ENCODE assay signal across 23 cellular contexts in the genomic region with DNA sequence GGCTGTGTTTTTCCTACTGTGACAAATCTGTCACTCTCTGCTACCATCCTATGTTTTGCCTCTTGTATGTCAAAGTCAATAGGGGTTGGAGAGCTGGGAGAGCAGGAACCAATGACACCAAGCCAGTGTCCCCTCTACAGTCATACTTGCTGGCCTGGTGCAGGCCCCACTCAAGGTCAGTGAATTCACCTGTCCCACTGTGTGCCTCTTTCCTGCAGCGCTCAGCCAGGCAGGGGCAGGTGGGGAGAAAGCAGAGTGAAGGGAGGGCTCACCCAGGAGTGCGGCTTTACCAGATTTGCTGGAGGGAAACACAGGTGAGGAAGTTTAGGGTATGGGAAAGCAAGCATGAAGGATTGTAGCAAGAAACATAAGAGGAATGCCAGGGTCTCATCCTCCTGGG.
"Had no signal": no experiment of that assay in that cellular context is flagged by ENCODE, and none has a peak within 500 bp of the region (broad histone marks: within the 10 kb centered on the region; RNA-seq: fewer than 3 reads in every experiment).

No MANE protein-coding gene starts in this region.

- H3K4me3 Mint-ChIP-seq: central memory CD8-positive, alpha-beta T cell; immature natural killer cell; memory B cell; naive B cell; stimulated activated naive B cell treated with anti-CD40 and anti-IgM and Interleukin-4, amounts not matched to agents 10 μg/mL and 1 μg/mL and 100 μg/mL, for 72 hours; stimulated activated naive CD8-positive, alpha-beta T cell treated with anti-CD3 and anti-CD28 coated beads, Interleukin-15, amount 100 ng/mL, for 72 hours had no signal

- ATAC-seq: gastroesophageal sphincter; left cardiac atrium; lower lobe of right lung; right cardiac atrium; stimulated activated naive B cell treated with anti-CD40 and anti-IgM and Interleukin-4, amounts not matched to agents 10 μg/mL and 1 μg/mL and 100 μg/mL, for 72 hours; stimulated activated naive CD8-positive, alpha-beta T cell treated with anti-CD3 and anti-CD28 coated beads, Interleukin-15, amount 100 ng/mL, for 72 hours had no signal

- H3K27me3 ChIP-seq: esophagus squamous epithelium, gastroesophageal sphincter, ovary, testis, transverse colon had no signal

- H3K27ac Mint-ChIP-seq: memory B cell; progenitor cell of endocrine pancreas; stimulated activated naive B cell treated with anti-CD40 and anti-IgM and Interleukin-4, amounts not matched to agents 10 μg/mL and 1 μg/mL and 100 μg/mL, for 72 hours had no signal

- H3K27ac ChIP-seq: esophagus squamous epithelium, gastroesophageal sphincter, left ventricle myocardium inferior, lower lobe of right lung, ovary, testis, transverse colon had no signal

- H3K9me3 ChIP-seq: esophagus squamous epithelium, gastroesophageal sphincter, left ventricle myocardium inferior, lower lobe of right lung, ovary, testis, transverse colon had no signal

- H3K9me3 Mint-ChIP-seq: central memory CD8-positive, alpha-beta T cell; memory B cell; stimulated activated naive B cell treated with anti-CD40 and anti-IgM and Interleukin-4, amounts not matched to agents 10 μg/mL and 1 μg/mL and 100 μg/mL, for 72 hours; stimulated activated naive CD8-positive, alpha-beta T cell treated with anti-CD3 and anti-CD28 coated beads, Interleukin-15, amount 100 ng/mL, for 72 hours had no signal

- H3K4me1 Mint-ChIP-seq: memory B cell, naive B cell had no signal

- H3K4me3 ChIP-seq: esophagus squamous epithelium, gastroesophageal sphincter, left ventricle myocardium inferior, lower lobe of right lung, ovary, testis, transverse colon had no signal

- H3K4me1 ChIP-seq: esophagus squamous epithelium, gastroesophageal sphincter, left ventricle myocardium inferior, lower lobe of right lung, transverse colon had no signal

- DNase-seq: effector memory CD4-positive, alpha-beta T cell; esophagus squamous epithelium; foreskin fibroblast; glutamatergic neuron; immature natural killer cell; kidney; left cardiac atrium; left ventricle myocardium inferior; lower lobe of right lung; naive B cell; ovary; right cardiac atrium; stimulated activated CD4-positive, alpha-beta T cell treated with anti-CD3 and anti-CD28 coated beads, Interleukin-15, amount 100 ng/mL, for 24 hours; stimulated activated CD4-positive, alpha-beta T cell treated with anti-CD3 and anti-CD28 coated beads, Interleukin-1b, Interleukin-23, amount 100 ng/mL, for 48 hours; stimulated activated CD4-positive, alpha-beta T cell treated with anti-CD3 and anti-CD28 coated beads, Interleukin-4, amount 100 ng/mL, for 24 hours; stimulated activated naive B cell treated with anti-CD40 and anti-IgM and Interleukin-4, amounts not matched to agents 10 μg/mL and 1 μg/mL and 100 μg/mL, for 72 hours; stimulated activated naive CD8-positive, alpha-beta T cell treated with anti-CD3 and anti-CD28 coated beads, Interleukin-15, amount 100 ng/mL, for 72 hours; testis; transverse colon had no signal

- H3K36me3 ChIP-seq: esophagus squamous epithelium, gastroesophageal sphincter, left ventricle myocardium inferior, lower lobe of right lung, ovary, transverse colon had no signal

- H3K27me3 Mint-ChIP-seq: stimulated activated naive CD8-positive, alpha-beta T cell treated with anti-CD3 and anti-CD28 coated beads, Interleukin-15, amount 100 ng/mL, for 72 hours had no signal

- H3K36me3 Mint-ChIP-seq: memory B cell; naive B cell; stimulated activated naive B cell treated with anti-CD40 and anti-IgM and Interleukin-4, amounts not matched to agents 10 μg/mL and 1 μg/mL and 100 μg/mL, for 72 hours had no signal
